ENCODE assay signal across 17 cellular contexts in genomic region chr1:237005674-237006073, GRCh38. TPM values are rescaled to one million over a fixed set of nuclear protein-coding genes. Genes with fewer than 3 reads are reported as not detected.
A peak's percentile ranks its signal among the peaks of the same experiment; 100 is the strongest.
DNase-seq lines count a peak whose midpoint lies in the region; ATAC-seq, FAIRE-seq and TF ChIP-seq lines count a peak whose summit lies in the region.
"Had no signal": no experiment of that assay in that cellular context is flagged by ENCODE, and none has a peak within 500 bp of the region (broad histone marks: within the 10 kb centered on the region; RNA-seq: fewer than 3 reads in every experiment).

No MANE protein-coding gene starts in this region.

- no peak overlapping the region for H3K27ac Mint-ChIP-seq in activated naive CD4-positive, alpha-beta T cell treated with anti-CD3 and anti-CD28 coated beads for 36 hours
- H3K27ac Mint-ChIP-seq: CD4-positive, CD25-positive, alpha-beta regulatory T cell; H9 had no signal

- TF ChIP-seq EP300 in Ishikawa (IDR thresholded peaks at IDR 0.05; ENCODE audit: borderline replicate concordance): no peak

- H3K9me3 Mint-ChIP-seq in activated naive CD4-positive, alpha-beta T cell treated with anti-CD3 and anti-CD28 coated beads for 36 hours: no peaks in the 10 kb centered on the region
- H3K9me3 Mint-ChIP-seq: H9 had no signal

- no peaks in the 10 kb centered on the region for H3K4me1 Mint-ChIP-seq in activated naive CD4-positive, alpha-beta T cell treated with anti-CD3 and anti-CD28 coated beads for 36 hours (ENCODE audit: low read depth)
- H3K4me1 Mint-ChIP-seq: CD4-positive, CD25-positive, alpha-beta regulatory T cell had no signal

- CTCF ChIA-PET in activated naive CD4-positive, alpha-beta T cell treated with anti-CD3 and anti-CD28 coated beads for 36 hours (lab: Charles Lee): no interaction called here

- no peaks in the 10 kb centered on the region for H3K36me3 Mint-ChIP-seq in activated naive CD4-positive, alpha-beta T cell treated with anti-CD3 and anti-CD28 coated beads for 36 hours (ENCODE audit: low read depth)
- H3K36me3 Mint-ChIP-seq: CD4-positive, CD25-positive, alpha-beta regulatory T cell had no signal

- peak; percentile 5 for FAIRE-seq in urothelium cell line (lab: Jason Lieb, UNC)
- FAIRE-seq: GM12878, HTR-8/SVneo had no signal

- peak; percentile 14 for DNase-seq in NCI-H82 (lab: John Stamatoyannopoulos, UW)
- DNase-seq in NCI-H82 treated with DMSO at 0.1 percent for 48 hours (lab: John Stamatoyannopoulos, UW; ENCODE audit: unreplicated experiment): no peak
- DNase-seq in left colon: peak in 1 of 2 donors; percentile 18
- no peak for DNase-seq in urothelium cell line (ENCODE audit: low spot score)
- no peak for DNase-seq in activated naive CD4-positive, alpha-beta T cell treated with anti-CD3 and anti-CD28 coated beads for 36 hours
- DNase-seq: ACHN; CD4-positive, CD25-positive, alpha-beta regulatory T cell; DMS79; GOT3; H9; KBM-7 had no signal

- intact Hi-C loops in left colon (cut with DNase I, micrococcal nuclease): no loop called here
- intact Hi-C loops in activated naive CD4-positive, alpha-beta T cell treated with anti-CD3 and anti-CD28 coated beads for 36 hours (cut with micrococcal nuclease): no loop called here

- TF ChIP-seq RAD21 in Ishikawa (IDR thresholded peaks at IDR 0.05; ENCODE audit: low read depth): no peak

- ATAC-seq in left colon: peak; percentile 94
- ATAC-seq in GM18870 (IDR thresholded peaks at IDR 0.05; ENCODE audit: unreplicated experiment): no peak
- ATAC-seq: GM12878 had no signal

- H3K27me3 Mint-ChIP-seq in activated naive CD4-positive, alpha-beta T cell treated with anti-CD3 and anti-CD28 coated beads for 36 hours (ENCODE audit: low read depth): peaks cover 6% of the 10 kb centered on the region
- H3K27me3 Mint-ChIP-seq: CD4-positive, CD25-positive, alpha-beta regulatory T cell had no signal

- no peak overlapping the region for H3K4me3 Mint-ChIP-seq in activated naive CD4-positive, alpha-beta T cell treated with anti-CD3 and anti-CD28 coated beads for 36 hours
- H3K4me3 Mint-ChIP-seq: CD4-positive, CD25-positive, alpha-beta regulatory T cell; H9 had no signal

TF ChIP-seq in Ishikawa, 13 proteins besides CTCF, POLR2A, EP300 and RAD21:
- TF ChIP-seq CREB1 (IDR thresholded peaks at IDR 0.05; ENCODE audit: low read depth) (no peak), TAF1 (IDR thresholded peaks at IDR 0.05; ENCODE audit: low read depth) (no peak), MAX (IDR thresholded peaks at IDR 0.05) (no peak), TCF12 (IDR thresholded peaks at IDR 0.05; ENCODE audit: low read depth) (no peak), FOXM1 (IDR thresholded peaks at IDR 0.05; ENCODE audit: borderline replicate concordance, low read depth) (no peak), REST (IDR thresholded peaks at IDR 0.05; ENCODE audit: low read depth) (no peak), NFIC (IDR thresholded peaks at IDR 0.05) (0 out of 2 replicates have a peak, but pooled peaks have one; percentile 22)

RNA-seq across cellular contexts. Expression of gene MT1HL1, which starts 1.4 kb away (rescaled TPM):
- total RNA-seq in left colon: not detected
- not detected for total RNA-seq in activated naive CD4-positive, alpha-beta T cell treated with anti-CD3 and anti-CD28 coated beads for 36 hours
- total RNA-seq: A172; CD4-positive, CD25-positive, alpha-beta regulatory T cell; G401; GM12878; H9 had no signal

RNA-seq across cellular contexts. Expression of gene RYR2, which starts 36.3 kb away (rescaled TPM):
- under 1 TPM; 0.18 to 0.45 TPM for total RNA-seq in left colon
- not detected for total RNA-seq in activated naive CD4-positive, alpha-beta T cell treated with anti-CD3 and anti-CD28 coated beads for 36 hours
- total RNA-seq: G401, GM12878 had no signal
